Comparison of ENCODE assay signal across 7 cellular contexts in the genomic region with DNA sequence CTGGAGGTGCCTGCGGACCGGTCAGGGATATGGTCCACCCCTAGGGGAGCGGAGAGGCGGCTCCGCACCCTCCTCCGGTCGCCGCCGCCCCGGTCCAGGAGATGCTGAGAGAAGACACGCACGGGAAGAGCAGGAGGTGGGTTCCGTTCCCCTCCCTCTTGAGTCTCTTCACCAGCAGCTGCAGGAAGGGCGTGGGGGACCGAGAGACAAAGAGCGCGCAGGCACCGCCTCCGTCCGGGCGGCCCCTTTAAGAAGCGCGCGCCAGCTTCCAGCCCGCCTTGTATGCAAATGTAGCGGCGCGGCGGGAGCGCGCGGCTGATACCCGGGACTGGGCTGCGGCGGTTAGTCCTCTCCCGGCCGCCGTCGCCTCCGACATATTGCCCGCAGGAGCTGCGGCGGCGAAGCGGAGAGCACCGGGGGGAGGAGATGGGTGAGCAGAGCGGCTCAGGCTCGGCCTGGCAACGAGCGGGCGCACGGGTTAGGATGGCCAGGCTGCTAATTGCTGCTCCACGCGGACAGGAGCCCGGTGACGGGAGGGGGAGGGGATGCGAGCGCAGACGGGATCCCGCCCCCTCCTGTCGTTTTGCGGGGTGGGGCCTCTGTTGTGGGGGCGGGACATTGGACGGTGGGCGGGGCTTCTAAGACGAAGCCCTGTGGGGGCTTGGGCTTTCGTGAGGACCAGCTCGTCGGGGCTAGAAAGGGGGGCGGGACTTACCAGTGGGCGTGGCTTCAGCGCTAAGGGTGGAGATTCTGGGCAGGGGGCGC. TPM values are rescaled to one million over a fixed set of nuclear protein-coding genes. Genes with fewer than 3 reads are reported as not detected.
DNase-seq lines count a peak whose midpoint lies in the region; ATAC-seq, FAIRE-seq and TF ChIP-seq lines count a peak whose summit lies in the region.

TSS of gene TMEM39B (plus strand) at position 318 of the 765 bp plus-strand sequence. CDS start at position 427, 109 bp downstream.

- FAIRE-seq in astrocyte (lab: Jason Lieb, UNC) = no peak

- H3K79me2 ChIP-seq in astrocyte (ENCODE audit: insufficient read depth, low read length) = peaks cover 30% of the 10 kb centered on the region

- H3K4me1 ChIP-seq in astrocyte (ENCODE audit: insufficient read depth, low read length) = peaks cover 28% of the 10 kb centered on the region

- H3K36me3 Mint-ChIP-seq in astrocyte (ENCODE audit: low read depth, unreplicated experiment) = peaks cover 12% of the 10 kb centered on the region

- TF ChIP-seq CTCF in astrocyte (IDR thresholded peaks at IDR 0.05; ENCODE audit: insufficient read depth, low read depth, low read length) = no peak

- H2AFZ ChIP-seq in astrocyte (ENCODE audit: low read depth, low read length) = peak within 1 kb of the TSS; percentile 29

- no peaks in the 10 kb centered on the region for H3K27me3 ChIP-seq in astrocyte (ENCODE audit: insufficient read depth, low read length)

- H3K4me1 Mint-ChIP-seq in astrocyte (ENCODE audit: low read depth, unreplicated experiment) = peaks cover 25% of the 10 kb centered on the region

- H3K4me3 ChIP-seq in astrocyte (ENCODE audit: insufficient read depth, low read depth, low read length) = peak within 1 kb of the TSS; percentile 67

- peak within 1 kb of the TSS; percentile 84 for H3K9ac ChIP-seq in astrocyte (ENCODE audit: low read length)

- H3K36me3 ChIP-seq in astrocyte (ENCODE audit: insufficient read depth, low read length) = peaks cover 14% of the 10 kb centered on the region

- H3K27ac ChIP-seq in astrocyte (ENCODE audit: low read depth, low read length) = peak within 1 kb of the TSS; percentile 82

- peak; percentile 99 for DNase-seq in NCI-H2081 (lab: John Stamatoyannopoulos, UW)
- DNase-seq in T-helper 9 cell = peak; percentile 91
- peak; percentile 89 for DNase-seq in astrocyte (ENCODE audit: low read depth)
- DNase-seq in hepatic stellate cell (ENCODE audit: low spot score) = peak; percentile 94
- DNase-seq in renal cortical epithelial cell (ENCODE audit: low read depth) = peak; percentile 83

- no peaks in the 10 kb centered on the region for H3K27me3 Mint-ChIP-seq in astrocyte (ENCODE audit: low read depth, unreplicated experiment)

- peak within 1 kb of the TSS; percentile 88 for H3K27ac Mint-ChIP-seq in astrocyte (ENCODE audit: unreplicated experiment)

- H3K9me3 Mint-ChIP-seq in astrocyte (ENCODE audit: unreplicated experiment) = no peaks in the 10 kb centered on the region

- peak; percentile 84 for ATAC-seq in GM18511 (IDR thresholded peaks at IDR 0.05; ENCODE audit: unreplicated experiment)
- ATAC-seq in HG03025 (IDR thresholded peaks at IDR 0.05; ENCODE audit: low FRiP score, unreplicated experiment) = peak; percentile 83

- H3K9me3 ChIP-seq in astrocyte (ENCODE audit: insufficient read depth, low read depth, low read length) = no peaks in the 10 kb centered on the region

- H4K20me1 ChIP-seq in astrocyte (ENCODE audit: insufficient read depth, low read length) = peaks cover 29% of the 10 kb centered on the region

- H3K4me2 ChIP-seq in astrocyte (ENCODE audit: low read length) = peak within 1 kb of the TSS; percentile 83

- peak within 1 kb of the TSS; percentile 93 for H3K4me3 Mint-ChIP-seq in astrocyte (ENCODE audit: unreplicated experiment)

RNA-seq across cellular contexts. Expression of gene TMEM39B, which starts in this region (rescaled TPM):
- 11.8 and 13.3 TPM in 2 replicates for total RNA-seq in astrocyte
- total RNA-seq in renal cortical epithelial cell = 3.1 and 4.7 TPM in 2 replicates

Comparison
In these comparisons a context has a peak if more than half of its experiments do, and no peak if none do; other contexts are left out.
1. Peak in every context shown above with its lines: DNase-seq, ATAC-seq, H3K4me3 ChIP-seq and H3K27ac ChIP-seq.